ENCODE assay signal across 16 cellular contexts in the genomic region with DNA sequence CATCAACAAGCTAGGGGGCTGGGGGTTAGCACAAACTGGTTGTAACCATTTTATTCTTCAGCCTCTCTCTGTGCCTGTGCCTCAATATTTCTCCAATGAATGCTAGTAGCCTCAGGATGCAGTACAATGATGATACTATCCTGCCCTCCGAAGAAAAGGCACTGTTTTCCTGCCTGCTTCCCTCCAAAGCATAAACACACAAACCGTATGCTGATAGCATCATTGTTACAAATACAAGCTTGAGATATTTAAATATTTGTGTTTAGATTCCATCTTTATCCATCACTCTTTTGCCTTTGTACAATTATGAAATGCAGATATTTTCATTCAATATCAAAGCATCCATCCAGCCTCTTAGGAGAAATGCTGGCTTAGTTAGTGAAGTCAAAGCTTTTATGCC.
A peak's percentile ranks its signal among the peaks of the same experiment; 100 is the strongest.
DNase-seq lines count a peak whose midpoint lies in the region; ATAC-seq and TF ChIP-seq lines count a peak whose summit lies in the region.
"Had no signal": no experiment of that assay in that cellular context is flagged by ENCODE, and none has a peak within 500 bp of the region (broad histone marks: within the 10 kb centered on the region; RNA-seq: fewer than 3 reads in every experiment).

No MANE protein-coding gene starts in this region.

- no peak overlapping the region for H3K23ac ChIP-seq in IMR-90 (ENCODE audit: low read depth, low read length)

- H3K9me3 Mint-ChIP-seq in nephron progenitor cell = peaks cover 20% of the 10 kb centered on the region

- H3K4me3 ChIP-seq in IMR-90 (ENCODE audit: insufficient read depth, low read depth, low read length) (no peak overlapping the region), fibroblast of villous mesenchyme (ENCODE audit: low read depth, low read length) (no peak overlapping the region), upper lobe of right lung (no peak overlapping the region), psoas muscle (no peak overlapping the region), A673 (ENCODE audit: low read depth, low read length, poor library complexity, severe bottlenecking) (no peak overlapping the region)

- H3K18ac ChIP-seq in IMR-90 (ENCODE audit: low read depth, low read length) = peak overlapping the region; percentile 21; the same call in 1 of the 2 replicates

- H3K27me3 Mint-ChIP-seq in nephron progenitor cell (ENCODE audit: low read depth, poor library complexity) = peaks cover 5% of the 10 kb centered on the region

- ATAC-seq in IMR-90 (ENCODE audit: low read depth) = no peak
- ATAC-seq in upper lobe of right lung = no peak
- ATAC-seq in psoas muscle = no peak
- ATAC-seq: Panc1 had no signal

- no peak overlapping the region for H2BK20ac ChIP-seq in IMR-90 (ENCODE audit: low read depth, low read length)

- no TSS peak for BruUV-seq in IMR-90 (replicated peaks; lab: Mats Ljungman, UMichigan)
- no TSS peak for BruUV-seq in A673 (replicated peaks; lab: Mats Ljungman, UMichigan)

- H3K9me1 ChIP-seq in IMR-90 (ENCODE audit: insufficient read depth, low read length) = peaks cover 10% of the 10 kb centered on the region

- H3K36me3 ChIP-seq in IMR-90 (ENCODE audit: control insufficient read depth, insufficient read depth, low read length) (no peaks in the 10 kb centered on the region), upper lobe of right lung (no peaks in the 10 kb centered on the region), psoas muscle (ENCODE audit: insufficient read depth in 1 of 2, low read depth in 1 of 2) (no peaks in the 10 kb centered on the region), A673 (ENCODE audit: insufficient read depth, low read length, poor library complexity, severe bottlenecking) (no peaks in the 10 kb centered on the region)

- H3K4me1 ChIP-seq in IMR-90 (ENCODE audit: control insufficient read depth, insufficient read depth, low read length) (peaks cover 15% of the 10 kb centered on the region), upper lobe of right lung (peaks cover 25% of the 10 kb centered on the region), psoas muscle (peaks cover 2% of the 10 kb centered on the region), A673 (ENCODE audit: insufficient read depth, low read length, poor library complexity, severe bottlenecking) (no peaks in the 10 kb centered on the region)

- intact Hi-C loops in IMR-90 (cut with micrococcal nuclease) (loop anchor here (5.0 kb wide), 1 partner anchor 100 kb away; no protein-coding TSS in a partner anchor), upper lobe of right lung (cut with DNase I) (no loop called here), psoas muscle (cut with DNase I) (no loop called here), A673 (cut with micrococcal nuclease; ENCODE audit: unreplicated experiment) (no loop called here)

- TF ChIP-seq CTCF in IMR-90 (conservative IDR thresholded peaks at IDR 0.05; ENCODE audit: low read depth, low read length) (no peak), fibroblast of villous mesenchyme (IDR thresholded peaks at IDR 0.05; ENCODE audit: insufficient read depth, low read depth, low read length) (no peak), nephron progenitor cell (IDR thresholded peaks at IDR 0.05) (no peak), upper lobe of right lung (IDR thresholded peaks at IDR 0.05) (no peak), psoas muscle (IDR thresholded peaks at IDR 0.05) (no peak), A673 (conservative IDR thresholded peaks at IDR 0.05; ENCODE audit: low read depth, low read length) (no peak)

- no peak overlapping the region for H4K5ac ChIP-seq in IMR-90 (ENCODE audit: low read depth, low read length)

- H3K14ac ChIP-seq in IMR-90 (replicated peaks; ENCODE audit: low read depth, low read length) = no peak overlapping the region

- no peaks in the 10 kb centered on the region for H4K20me1 ChIP-seq in IMR-90 (ENCODE audit: insufficient read depth, low read length)

- dilution Hi-C loops in IMR-90 (cut with HindIII; ENCODE audit: low sequenced_read_pairs, unreplicated experiment) = no loop called here

- H3K9me3 ChIP-seq in IMR-90 (ENCODE audit: control insufficient read depth, insufficient read depth, low read length) (no peaks in the 10 kb centered on the region), upper lobe of right lung (peaks cover 2% of the 10 kb centered on the region), psoas muscle (peaks cover 3% of the 10 kb centered on the region), A673 (ENCODE audit: low read depth, low read length, poor library complexity, severe bottlenecking) (no peaks in the 10 kb centered on the region)

- DNase-seq in IMR-90 = no peak
- DNase-seq in fibroblast of villous mesenchyme (ENCODE audit: low read depth) = peak; percentile 48
- no peak for DNase-seq in nephron progenitor cell
- no peak for DNase-seq in upper lobe of right lung
- no peak for DNase-seq in psoas muscle
- no peak for DNase-seq in A673 (ENCODE audit: low spot score)
- no peak for DNase-seq in NOMO-1 treated with DMSO at 0.1 percent for 48 hours (lab: John Stamatoyannopoulos, UW; ENCODE audit: unreplicated experiment)
- DNase-seq: Calu3; CD4-positive, alpha-beta T cell; DMS53; NCI-H1092; NCI-H2081 treated with DMSO at 0.1 percent for 48 hours; NCI-H2227 treated with DMSO at 0.1 percent for 48 hours; NCI-H524 had no signal

- CTCF ChIA-PET in IMR-90 (lab: Yijun Ruan, JAX) = interaction anchor here (1.3 kb wide), 1 partner anchor 93 kb away, joined by 3 read pairs; no protein-coding TSS in a partner anchor
- CTCF ChIA-PET in A673 (lab: Charles Lee) = no interaction called here

- H4K91ac ChIP-seq in IMR-90 (ENCODE audit: insufficient read depth, low read depth, low read length) = no peak overlapping the region

- H3K56ac ChIP-seq in IMR-90 (ENCODE audit: extremely low read depth, insufficient read depth, low read length) = no peak overlapping the region

- H2BK15ac ChIP-seq in IMR-90 (ENCODE audit: low read depth, low read length) = no peak overlapping the region; the same call in 2 of the 3 replicates

- H2AFZ ChIP-seq in IMR-90 (replicated peaks; ENCODE audit: low read length, poor library complexity) = no peak overlapping the region

- H3K27ac ChIP-seq in IMR-90 (ENCODE audit: insufficient read depth, low read length) (no peak overlapping the region), upper lobe of right lung (peak overlapping the region; percentile 67), psoas muscle (no peak overlapping the region), A673 (ENCODE audit: low read depth, low read length, poor library complexity, severe bottlenecking) (no peak overlapping the region)

- no peak overlapping the region for H3K9ac ChIP-seq in IMR-90 (ENCODE audit: low read depth, low read length)

- no peak for TF ChIP-seq RAD21 in IMR-90 (IDR thresholded peaks at IDR 0.05; ENCODE audit: low read length)

- no peak overlapping the region for H3K4me2 ChIP-seq in IMR-90 (ENCODE audit: low read depth, low read length)

- peaks cover 49% of the 10 kb centered on the region for H3K4me1 Mint-ChIP-seq in nephron progenitor cell
- H3K4me1 Mint-ChIP-seq: B cell had no signal

- peak overlapping the region; percentile 92 for H3K27ac Mint-ChIP-seq in nephron progenitor cell
- H3K27ac Mint-ChIP-seq: B cell; CD4-positive, alpha-beta T cell had no signal

- H3K27me3 ChIP-seq in IMR-90 (ENCODE audit: control insufficient read depth, insufficient read depth, low read length) (no peaks in the 10 kb centered on the region), upper lobe of right lung (no peaks in the 10 kb centered on the region), psoas muscle (ENCODE audit: insufficient read depth in 3 of 3, low read length in 2 of 3) (no peaks in the 10 kb centered on the region), A673 (replicated peaks; ENCODE audit: insufficient read depth, low read depth, low read length, poor library complexity) (no peaks in the 10 kb centered on the region)

- no peaks in the 10 kb centered on the region for H3K79me1 ChIP-seq in IMR-90 (ENCODE audit: low read depth in 1 of 2, low read length in 2 of 2)

- no peak overlapping the region for H2BK5ac ChIP-seq in IMR-90 (ENCODE audit: low read depth, low read length, poor library complexity, severe bottlenecking)

- no peak for TF ChIP-seq POLR2A in IMR-90 (IDR thresholded peaks at IDR 0.05; ENCODE audit: low read depth, low read length)

- H3K36me3 Mint-ChIP-seq in nephron progenitor cell (ENCODE audit: low read depth) = peaks cover 16% of the 10 kb centered on the region

- H4K8ac ChIP-seq in IMR-90 (ENCODE audit: low read depth in 2 of 2, low read length in 2 of 2) = no peak overlapping the region

- H2BK120ac ChIP-seq in IMR-90 (ENCODE audit: low read depth, low read length) = no peak overlapping the region

- peak overlapping the region; percentile 38 for H3K4me3 Mint-ChIP-seq in nephron progenitor cell
- H3K4me3 Mint-ChIP-seq: B cell; CD4-positive, alpha-beta T cell had no signal

- H2AK5ac ChIP-seq in IMR-90 (ENCODE audit: low read depth, low read length) = no peak overlapping the region

- H2AK9ac ChIP-seq in IMR-90 (replicated peaks; ENCODE audit: low read depth, low read length, poor library complexity) = no peak overlapping the region

- POLR2A ChIA-PET in IMR-90 (lab: Charles Lee; ENCODE audit: unreplicated experiment) (no interaction called here), A673 (lab: Charles Lee; ENCODE audit: low non-redundant PET) (interaction anchor here (0.5 kb wide), 1 partner anchor 458 kb away, joined by 6 read pairs; a partner anchor contains a TSS)

- in situ Hi-C loops in IMR-90 (cut with MboI; ENCODE audit: low sequenced_read_pairs) = no loop called here

- no peak overlapping the region for H3K4ac ChIP-seq in IMR-90 (ENCODE audit: low read depth, low read length)

- no CpG with 5 or more reads among the region's 2 CpGs for WGBS in IMR-90 (ENCODE audit: extremely low coverage in 2 of 2, insufficient read length in 1 of 2), 2 experiments
- WGBS in psoas muscle, 3 donors = 76 to 79% (median 77%) methylated on average over 2 of the region's 2 CpGs

TF ChIP-seq in IMR-90, 13 proteins besides CTCF, POLR2A, EP300 and RAD21 (continues in another document):
- TF ChIP-seq MAZ (IDR thresholded peaks at IDR 0.05; ENCODE audit: borderline replicate concordance, low read depth, low read length) (no peak), MXI1 (IDR thresholded peaks at IDR 0.05; ENCODE audit: borderline replicate concordance, low read depth, low read length) (no peak), RFX5 (IDR thresholded peaks at IDR 0.05; ENCODE audit: low read depth, low read length) (no peak), NFE2L2 (IDR thresholded peaks at IDR 0.05; ENCODE audit: low read depth, low read length) (no peak), CHD1 (IDR thresholded peaks at IDR 0.05; ENCODE audit: low read depth, low read length) (no peak), CEBPB (IDR thresholded peaks at IDR 0.05; ENCODE audit: low read depth, low read length) (no peak)
- TF ChIP-seq, protein P1, sequence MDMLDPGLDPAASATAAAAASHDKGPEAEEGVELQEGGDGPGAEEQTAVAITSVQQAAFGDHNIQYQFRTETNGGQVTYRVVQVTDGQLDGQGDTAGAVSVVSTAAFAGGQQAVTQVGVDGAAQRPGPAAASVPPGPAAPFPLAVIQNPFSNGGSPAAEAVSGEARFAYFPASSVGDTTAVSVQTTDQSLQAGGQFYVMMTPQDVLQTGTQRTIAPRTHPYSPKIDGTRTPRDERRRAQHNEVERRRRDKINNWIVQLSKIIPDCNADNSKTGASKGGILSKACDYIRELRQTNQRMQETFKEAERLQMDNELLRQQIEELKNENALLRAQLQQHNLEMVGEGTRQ (IDR thresholded peaks at IDR 0.05; ENCODE audit: low read depth, low read length) = no peak
